ENCODE assay signal across 21 cellular contexts in the genomic region with DNA sequence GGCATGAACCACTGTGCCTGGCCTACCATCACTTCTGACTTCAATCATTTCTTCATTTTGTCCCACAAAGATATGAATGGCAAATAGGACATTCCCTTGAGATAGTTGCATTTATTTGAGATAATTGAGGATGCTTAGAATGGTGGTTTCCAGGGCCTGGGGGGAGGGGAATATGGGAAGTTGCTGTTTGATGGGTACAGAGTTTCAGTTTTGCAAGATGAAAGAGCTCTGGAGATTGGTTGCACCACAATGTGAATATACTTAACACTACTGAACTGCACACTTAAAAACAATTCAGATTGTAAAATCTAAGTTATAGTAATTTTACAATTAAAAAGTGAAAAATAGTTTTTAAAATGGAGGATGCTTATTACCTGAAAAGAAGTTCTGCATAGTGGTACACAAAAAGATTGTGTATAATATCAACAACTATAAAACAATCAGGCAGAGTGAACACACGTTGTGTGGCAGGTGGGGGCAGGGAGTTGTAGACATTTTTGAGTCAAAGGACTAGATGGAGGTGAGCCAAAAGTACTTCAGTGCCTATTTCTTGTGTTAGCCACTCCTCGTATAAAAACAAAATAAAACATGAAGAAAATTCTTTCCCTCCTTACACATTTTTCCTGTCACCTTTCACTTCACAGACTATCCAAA. TPM values are rescaled to one million over a fixed set of nuclear protein-coding genes. Genes with fewer than 3 reads are reported as not detected.
A peak's percentile ranks its signal among the peaks of the same experiment; 100 is the strongest.
DNase-seq lines count a peak whose midpoint lies in the region; ATAC-seq and TF ChIP-seq lines count a peak whose summit lies in the region.
"Had no signal": no experiment of that assay in that cellular context is flagged by ENCODE, and none has a peak within 500 bp of the region (broad histone marks: within the 10 kb centered on the region; RNA-seq: fewer than 3 reads in every experiment).

No MANE protein-coding gene starts in this region.

- H3K4me1 Mint-ChIP-seq in activated naive CD4-positive, alpha-beta T cell treated with anti-CD3 and anti-CD28 coated beads, Interleukin-2, amount 50 U/mL, for 24 hours: peaks cover 23% of the 10 kb centered on the region
- peaks cover 25% of the 10 kb centered on the region for H3K4me1 Mint-ChIP-seq in stimulated activated naive CD8-positive, alpha-beta T cell treated with anti-CD3 and anti-CD28 coated beads, Interleukin-15, amount 100 ng/mL, for 72 hours

- intact Hi-C loops in heart left ventricle (cut with DNase I): no loop called here

- H3K27ac Mint-ChIP-seq in activated naive CD4-positive, alpha-beta T cell treated with anti-CD3 and anti-CD28 coated beads, Interleukin-2, amount 50 U/mL, for 24 hours: peak overlapping the region; percentile 56
- peak overlapping the region in 1 of 2 donors; percentile 38 for H3K27ac Mint-ChIP-seq in stimulated activated naive CD8-positive, alpha-beta T cell treated with anti-CD3 and anti-CD28 coated beads, Interleukin-15, amount 100 ng/mL, for 72 hours
- H3K27ac Mint-ChIP-seq: dendritic cell treated with granulocyte-macrophage colony-stimulating factor and Interleukin-4, amounts not matched to agents 40 ng/mL and 50 ng/mL, for 4 days; H9 had no signal

- no peaks in the 10 kb centered on the region for H4K20me1 ChIP-seq in KMS-11 (ENCODE audit: insufficient read depth)

- no peak for TF ChIP-seq POLR2A in heart left ventricle (IDR thresholded peaks at IDR 0.05)

- H3K27me3 ChIP-seq in KMS-11 (ENCODE audit: insufficient read depth, low read depth) (no peaks in the 10 kb centered on the region), heart left ventricle (no peaks in the 10 kb centered on the region)
- H3K27me3 ChIP-seq: brain microvascular endothelial cell had no signal

- H3K4me1 ChIP-seq in KMS-11 (ENCODE audit: low read depth, poor library complexity, severe bottlenecking) (peaks cover 21% of the 10 kb centered on the region), heart left ventricle (peaks cover 0 to 13% (median 0%) of the 10 kb centered on the region in 12 donors)

- peak overlapping the region; percentile 79 for H3K4me3 Mint-ChIP-seq in activated naive CD4-positive, alpha-beta T cell treated with anti-CD3 and anti-CD28 coated beads, Interleukin-2, amount 50 U/mL, for 24 hours
- peak overlapping the region; percentile 57 to 62 for H3K4me3 Mint-ChIP-seq in stimulated activated naive CD8-positive, alpha-beta T cell treated with anti-CD3 and anti-CD28 coated beads, Interleukin-15, amount 100 ng/mL, for 72 hours
- H3K4me3 Mint-ChIP-seq: dendritic cell treated with granulocyte-macrophage colony-stimulating factor and Interleukin-4, amounts not matched to agents 40 ng/mL and 50 ng/mL, for 4 days; H9 had no signal

- peak overlapping the region; percentile 36 for H2AFZ ChIP-seq in KMS-11 (ENCODE audit: low read depth)

- H3K27me3 Mint-ChIP-seq in activated naive CD4-positive, alpha-beta T cell treated with anti-CD3 and anti-CD28 coated beads, Interleukin-2, amount 50 U/mL, for 24 hours: no peaks in the 10 kb centered on the region
- peaks cover 23% of the 10 kb centered on the region for H3K27me3 Mint-ChIP-seq in stimulated activated naive CD8-positive, alpha-beta T cell treated with anti-CD3 and anti-CD28 coated beads, Interleukin-15, amount 100 ng/mL, for 72 hours
- H3K27me3 Mint-ChIP-seq: dendritic cell treated with granulocyte-macrophage colony-stimulating factor and Interleukin-4, amounts not matched to agents 40 ng/mL and 50 ng/mL, for 4 days had no signal

- no peaks in the 10 kb centered on the region for H3K9me3 ChIP-seq in heart left ventricle

- no peak for DNase-seq in activated naive CD4-positive, alpha-beta T cell treated with anti-CD3 and anti-CD28 coated beads, Interleukin-2, amount 50 U/mL, for 16 hours
- peak; percentile 15 to 33 for DNase-seq in activated CD4-positive, alpha-beta T cell treated with anti-CD3 and anti-CD28 coated beads, Interleukin-2, amount 50 U/mL, for 48 hours
- peak in 1 of 2 donors; percentile 16 for DNase-seq in stimulated activated naive CD8-positive, alpha-beta T cell treated with anti-CD3 and anti-CD28 coated beads, Interleukin-15, amount 100 ng/mL, for 72 hours
- no peak for DNase-seq in NCI-H2107 treated with DMSO at 0.1 percent for 48 hours (lab: John Stamatoyannopoulos, UW; ENCODE audit: unreplicated experiment)
- DNase-seq in heart left ventricle: no peak
- DNase-seq: brain microvascular endothelial cell; H9; NCI-H1105 treated with DMSO at 0.1 percent for 48 hours; NCI-H2171; NCI-H82; RPMI8226; stimulated activated CD4-positive, alpha-beta T cell treated with anti-CD3 and anti-CD28 coated beads, Interleukin-2, amount 100 ng/mL, for 48 hours had no signal

- 37 to 51% (median 41%) methylated on average over 2 of the region's 2 CpGs for WGBS in heart left ventricle, 4 donors

- H3K79me2 ChIP-seq in KMS-11 (ENCODE audit: insufficient read depth, low read depth): no peaks in the 10 kb centered on the region

- H3K36me3 ChIP-seq in KMS-11 (ENCODE audit: insufficient read depth): no peaks in the 10 kb centered on the region
- no peaks in the 10 kb centered on the region for H3K36me3 ChIP-seq in heart left ventricle
- H3K36me3 ChIP-seq: brain microvascular endothelial cell had no signal

- no peak for ATAC-seq in stimulated activated naive CD8-positive, alpha-beta T cell treated with anti-CD3 and anti-CD28 coated beads, Interleukin-15, amount 100 ng/mL, for 72 hours
- ATAC-seq in HG02870 (IDR thresholded peaks at IDR 0.05; ENCODE audit: unreplicated experiment) (no peak), heart left ventricle (no peak)

- no peak overlapping the region for H3K27ac ChIP-seq in KMS-11
- no peak overlapping the region for H3K27ac ChIP-seq in heart left ventricle
- H3K27ac ChIP-seq: brain microvascular endothelial cell had no signal

- H3K9ac ChIP-seq in KMS-11: no peak overlapping the region

- H3K4me3 ChIP-seq in KMS-11 (IDR thresholded peaks at IDR 0.05; ENCODE audit: insufficient read depth, low read depth, low read length) (no peak overlapping the region), heart left ventricle (no peak overlapping the region)

- no peaks in the 10 kb centered on the region for H3K36me3 Mint-ChIP-seq in activated naive CD4-positive, alpha-beta T cell treated with anti-CD3 and anti-CD28 coated beads, Interleukin-2, amount 50 U/mL, for 24 hours

- no peak for TF ChIP-seq CTCF in KMS-11 (conservative IDR thresholded peaks at IDR 0.05; ENCODE audit: low read depth, low read length)
- no peak for TF ChIP-seq CTCF in heart left ventricle (IDR thresholded peaks at IDR 0.05)

- H3K9me3 Mint-ChIP-seq in activated naive CD4-positive, alpha-beta T cell treated with anti-CD3 and anti-CD28 coated beads, Interleukin-2, amount 50 U/mL, for 24 hours: no peaks in the 10 kb centered on the region
- H3K9me3 Mint-ChIP-seq in stimulated activated naive CD8-positive, alpha-beta T cell treated with anti-CD3 and anti-CD28 coated beads, Interleukin-15, amount 100 ng/mL, for 72 hours: peaks cover 10 to 12% of the 10 kb centered on the region in 2 donors

- peak overlapping the region; percentile 30 for H3K4me2 ChIP-seq in KMS-11

RNA-seq across cellular contexts. Expression of a gene that starts 18.5 kb away (rescaled TPM):
- 10 to 100 TPM; 10.3 to 15.9 (median 12.1) TPM for total RNA-seq in heart left ventricle
- 10 to 100 TPM in 1 of 2 donors, 1 to 10 TPM in 1; 8.9 to 13.3 TPM for polyA plus RNA-seq in heart left ventricle

RNA-seq across cellular contexts. Expression of a gene that starts 44.4 kb away (rescaled TPM):
- total RNA-seq in heart left ventricle: not detected
- polyA plus RNA-seq in heart left ventricle: not detected
- total RNA-seq: H9, kidney epithelial cell, mesenteric fat pad, posterior vena cava, subcutaneous adipose tissue had no signal
- polyA plus RNA-seq: neural cell had no signal

Comparison
In these comparisons a context has a peak if more than half of its experiments do, and no peak if none do; other contexts are left out.
1. DNase-seq: peak in activated CD4-positive, alpha-beta T cell treated with anti-CD3 and anti-CD28 coated beads, Interleukin-2, amount 50 U/mL, for 48 hours (2 of 2); none in activated naive CD4-positive, alpha-beta T cell treated with anti-CD3 and anti-CD28 coated beads, Interleukin-2, amount 50 U/mL, for 16 hours (single experiment), NCI-H2107 treated with DMSO at 0.1 percent for 48 hours (single experiment) and heart left ventricle (0 of 5).